In the genomic region with DNA sequence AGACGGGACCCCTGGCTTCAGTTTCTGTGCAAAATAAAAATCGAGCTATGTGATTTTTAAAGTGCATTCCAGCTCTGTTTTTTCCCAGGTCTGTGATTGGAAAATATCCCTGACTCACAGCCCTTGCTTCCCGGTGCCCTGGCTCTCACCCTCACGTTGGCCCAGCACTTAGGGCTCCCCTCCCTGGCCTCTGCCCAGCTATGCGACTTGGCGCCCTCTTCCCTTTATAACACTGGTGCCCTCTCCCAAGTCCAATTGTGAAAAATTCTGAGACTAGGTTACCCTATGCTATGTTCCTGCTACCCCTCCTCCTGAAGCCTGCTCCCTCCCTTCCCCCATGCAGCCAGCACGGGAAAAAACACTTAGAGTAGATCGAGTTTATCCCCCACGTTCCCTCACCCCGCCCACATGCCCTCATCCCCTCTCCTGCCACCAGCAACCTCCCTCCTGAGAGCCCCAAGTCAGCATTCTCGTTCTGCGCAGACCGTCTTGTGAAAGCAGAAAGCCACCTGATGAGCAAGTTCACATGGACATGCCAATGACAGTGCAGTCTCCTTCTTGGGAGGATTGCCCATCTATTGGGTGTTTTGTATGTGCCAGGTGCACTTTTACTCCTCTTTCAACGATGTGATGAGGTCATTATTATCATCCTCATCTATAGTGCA, we compare ENCODE assay signal across 1 cellular context.
TF ChIP-seq lines count a peak whose summit lies in the region.

No MANE protein-coding gene starts in this region.

TF ChIP-seq in SK-N-SH, 30 proteins besides CTCF, POLR2A, EP300 and RAD21:
- peak; percentile 41; the same call in 1 of the 2 replicates for TF ChIP-seq RXRA (IDR thresholded peaks at IDR 0.05; ENCODE audit: borderline replicate concordance, low read depth)
- TF ChIP-seq NFIC (IDR thresholded peaks at IDR 0.05; ENCODE audit: borderline replicate concordance), result peak; percentile 34; the same call in 1 of the 2 replicates
- no peak for TF ChIP-seq JUND (IDR thresholded peaks at IDR 0.05)
- no peak for TF ChIP-seq CHD2 (IDR thresholded peaks at IDR 0.05; ENCODE audit: low read length, partially characterized antibody)
- TF ChIP-seq, protein P1, sequence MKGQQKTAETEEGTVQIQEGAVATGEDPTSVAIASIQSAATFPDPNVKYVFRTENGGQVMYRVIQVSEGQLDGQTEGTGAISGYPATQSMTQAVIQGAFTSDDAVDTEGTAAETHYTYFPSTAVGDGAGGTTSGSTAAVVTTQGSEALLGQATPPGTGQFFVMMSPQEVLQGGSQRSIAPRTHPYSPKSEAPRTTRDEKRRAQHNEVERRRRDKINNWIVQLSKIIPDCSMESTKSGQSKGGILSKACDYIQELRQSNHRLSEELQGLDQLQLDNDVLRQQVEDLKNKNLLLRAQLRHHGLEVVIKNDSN (IDR thresholded peaks at IDR 0.05; ENCODE audit: borderline replicate concordance, low read depth), result no peak
